In the genomic region with DNA sequence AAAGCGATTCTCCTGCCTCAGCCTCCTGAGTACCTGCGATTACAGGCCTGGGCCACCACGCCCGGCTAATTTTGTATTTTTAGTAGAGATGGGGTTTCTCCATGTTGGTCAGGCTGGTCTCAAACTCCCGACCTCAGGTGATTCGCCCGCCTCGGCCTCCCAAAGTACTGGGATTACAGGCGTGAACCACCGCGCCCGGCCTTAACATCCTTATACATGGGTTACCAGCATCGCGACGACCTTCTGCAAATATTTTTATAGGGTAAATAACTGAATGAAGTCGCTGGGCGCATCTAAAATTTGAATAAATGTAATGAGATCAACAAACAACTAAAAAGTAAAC, we compare ENCODE assay signal across 11 cellular contexts. TPM values are rescaled to one million over a fixed set of nuclear protein-coding genes. Genes with fewer than 3 reads are reported as not detected.
DNase-seq lines count a peak whose midpoint lies in the region; ATAC-seq, FAIRE-seq and TF ChIP-seq lines count a peak whose summit lies in the region.
"Not testable (repeated sequence)": the region's sequence is repeated elsewhere in the genome, so short reads cannot be mapped to it uniquely, and the experiment has no call there.
"Had no signal": no experiment of that assay in that cellular context is flagged by ENCODE, and none has a peak within 500 bp of the region (broad histone marks: within the 10 kb centered on the region; RNA-seq: fewer than 3 reads in every experiment).

No MANE protein-coding gene starts in this region.

- not testable (repeated sequence) for ATAC-seq in activated T-helper 17 cell treated with anti-CD3 and anti-CD28 coated beads, Interleukin-2, amount 50 U/mL, for 72 hours (replicated peaks); naive thymus-derived CD8-positive, alpha-beta T cell

- H3K4me1 ChIP-seq in Peyer's patch; small intestine (ENCODE audit: control insufficient read depth in 2 of 2, insufficient read depth in 1 of 2, low read depth in 1 of 2, low read length in 1 of 2); vagina: not testable (repeated sequence)
- H3K4me1 ChIP-seq in right atrium auricular region: peaks cover 0 to 10% of the 10 kb centered on the region in 2 donors

- not testable (repeated sequence) for TF ChIP-seq CTCF in GM06990 (IDR thresholded peaks at IDR 0.05; ENCODE audit: insufficient read depth, low read length, poor library complexity, severe bottlenecking); Peyer's patch (IDR thresholded peaks at IDR 0.05); choroid plexus epithelial cell (conservative IDR thresholded peaks at IDR 0.05; ENCODE audit: low read depth, low read length); right atrium auricular region (IDR thresholded peaks at IDR 0.05); vagina (IDR thresholded peaks at IDR 0.05)

- peak overlapping the region; percentile 75 for H3K27ac Mint-ChIP-seq in activated T-helper 17 cell treated with anti-CD3 and anti-CD28 coated beads, Interleukin-2, amount 50 U/mL, for 72 hours
- H3K27ac Mint-ChIP-seq in naive thymus-derived CD8-positive, alpha-beta T cell: peak overlapping the region; percentile 71 to 97 (median 94)

- H3K9me3 ChIP-seq in Peyer's patch; right atrium auricular region; small intestine (ENCODE audit: control insufficient read depth, low read depth); vagina: not testable (repeated sequence)

- H3K4me3 ChIP-seq in GM06990 (replicated peaks; ENCODE audit: low read depth, low read length): peak overlapping the region; percentile 32
- peak overlapping the region; percentile 39 to 53 (median 50) for H3K4me3 ChIP-seq in Peyer's patch
- peak overlapping the region; percentile 59 for H3K4me3 ChIP-seq in choroid plexus epithelial cell (ENCODE audit: low read depth, low read length)
- peak overlapping the region in 1 of 2 donors; percentile 59 for H3K4me3 ChIP-seq in right atrium auricular region
- not testable (repeated sequence) for H3K4me3 ChIP-seq in small intestine (ENCODE audit: low read depth in 1 of 2, low read length in 2 of 2)
- H3K4me3 ChIP-seq in vagina: peak overlapping the region; percentile 43 to 65

- H3K27me3 Mint-ChIP-seq in activated T-helper 17 cell treated with anti-CD3 and anti-CD28 coated beads, Interleukin-2, amount 50 U/mL, for 72 hours; naive thymus-derived CD8-positive, alpha-beta T cell: not testable (repeated sequence)

- intact Hi-C loops in vagina (cut with DNase I): loop anchor here (2.0 to 10.0 kb wide), 3 partner anchors 85 to 699 kb away; partner anchors contain the start of gene RHOBTB3

- not testable (repeated sequence) for H3K36me3 Mint-ChIP-seq in activated T-helper 17 cell treated with anti-CD3 and anti-CD28 coated beads, Interleukin-2, amount 50 U/mL, for 72 hours (ENCODE audit: low read depth); naive thymus-derived CD8-positive, alpha-beta T cell

- 78 to 86% (median 84%) methylated on average over 17 of the region's 17 CpGs for WGBS in small intestine, 3 donors

- not testable (repeated sequence) for H3K9me3 Mint-ChIP-seq in activated T-helper 17 cell treated with anti-CD3 and anti-CD28 coated beads, Interleukin-2, amount 50 U/mL, for 72 hours; naive thymus-derived CD8-positive, alpha-beta T cell

- POLR2A ChIA-PET in naive thymus-derived CD8-positive, alpha-beta T cell (lab: Charles Lee): interaction anchor here (0.6 to 3.3 kb wide), 12 partner anchors 9 to 1153 kb away, joined by 3 to 27 read pairs (median 6); partner anchors contain the start of genes GLRX and GPR150

- H3K27ac ChIP-seq in Peyer's patch (peak overlapping the region; percentile 85 to 98 (median 92)), right atrium auricular region (peak overlapping the region; percentile 95), small intestine (ENCODE audit: low read depth in 1 of 2, low read length in 1 of 2) (peak overlapping the region; percentile 8 to 92), vagina (peak overlapping the region; percentile 97)

- peak overlapping the region; percentile 81 for H3K4me3 Mint-ChIP-seq in activated T-helper 17 cell treated with anti-CD3 and anti-CD28 coated beads, Interleukin-2, amount 50 U/mL, for 72 hours
- H3K4me3 Mint-ChIP-seq in naive thymus-derived CD8-positive, alpha-beta T cell: peak overlapping the region; percentile 84 to 94 (median 88)

- H3K4me1 Mint-ChIP-seq in activated T-helper 17 cell treated with anti-CD3 and anti-CD28 coated beads, Interleukin-2, amount 50 U/mL, for 72 hours: not testable (repeated sequence)
- H3K4me1 Mint-ChIP-seq in naive thymus-derived CD8-positive, alpha-beta T cell: peaks cover 9 to 41% (median 26%) of the 10 kb centered on the region in 4 donors

- not testable (repeated sequence) for H3K36me3 ChIP-seq in GM06990 (ENCODE audit: control insufficient read depth, insufficient read depth, low read length); Peyer's patch; right atrium auricular region; small intestine (ENCODE audit: control insufficient read depth in 2 of 2, insufficient read depth in 2 of 2, low read length in 2 of 2); vagina

- not testable (repeated sequence) for FAIRE-seq in small intestine (lab: Jason Lieb, UNC)

- not testable (repeated sequence) for DNase-seq in GM06990 (ENCODE audit: extremely low read depth, insufficient read length); Peyer's patch; choroid plexus epithelial cell (ENCODE audit: low read depth); right atrium auricular region (ENCODE audit: low spot score); naive thymus-derived CD8-positive, alpha-beta T cell; small intestine; vagina (ENCODE audit: extremely low spot score in 2 of 2)

- not testable (repeated sequence) for H3K27me3 ChIP-seq in GM06990 (replicated peaks; ENCODE audit: control insufficient read depth, insufficient read depth, low read length); Peyer's patch; right atrium auricular region; small intestine (ENCODE audit: control insufficient read depth in 2 of 2, insufficient read depth in 2 of 2, low read length in 2 of 2); vagina

- TF ChIP-seq POLR2A in Peyer's patch (IDR thresholded peaks at IDR 0.05); vagina (IDR thresholded peaks at IDR 0.05): not testable (repeated sequence)

RNA-seq across cellular contexts. Expression of gene RFESD, which starts 0.4 kb away (rescaled TPM):
- total RNA-seq in Peyer's patch (1 to 10 TPM in 1 of 4 donors, not detected in 3; 1.7 TPM), right atrium auricular region (1 to 10 TPM; 1.9 to 2.5 TPM), vagina (1.2 TPM)
- 1 to 10 TPM; 4.2 to 9.3 TPM for total RNA-seq in activated T-helper 17 cell treated with anti-CD3 and anti-CD28 coated beads, Interleukin-2, amount 50 U/mL, for 72 hours
- 1 to 10 TPM; 5.6 to 9.3 TPM for total RNA-seq in naive thymus-derived CD8-positive, alpha-beta T cell
- 10 to 100 TPM in 1 of 3 donors, 1 to 10 TPM in 2; 7.2 to 13.4 (median 9.8) TPM for polyA plus RNA-seq in naive thymus-derived CD8-positive, alpha-beta T cell
- polyA plus RNA-seq in small intestine: 1 to 10 TPM in 1 of 3 donors, under 1 TPM in 1, not detected in 1; 0.27 to 1.4 TPM

RNA-seq across cellular contexts. Expression of gene GPR150, which starts 26.3 kb away (rescaled TPM):
- total RNA-seq in Peyer's patch (1 to 10 TPM in 1 of 4 donors, under 1 TPM in 1, not detected in 2; 0.95 to 4.1 TPM), right atrium auricular region (not detected), vagina (1.7 TPM)
- under 1 TPM; 0.35 to 0.61 TPM for total RNA-seq in activated T-helper 17 cell treated with anti-CD3 and anti-CD28 coated beads, Interleukin-2, amount 50 U/mL, for 72 hours
- 1 to 10 TPM in 1 of 2 experiments, under 1 TPM in 1; 0.91 to 1.6 TPM for total RNA-seq in naive thymus-derived CD8-positive, alpha-beta T cell
- polyA plus RNA-seq in naive thymus-derived CD8-positive, alpha-beta T cell: 1 to 10 TPM; 2.1 to 2.3 (median 2.2) TPM
- polyA plus RNA-seq in small intestine: under 1 TPM in 1 of 3 donors, not detected in 2; 0.15 TPM
- total RNA-seq: NCI-H460, RPMI7951 had no signal

RNA-seq across cellular contexts. Expression of gene SPATA9, which starts 36.6 kb away (rescaled TPM):
- total RNA-seq in Peyer's patch (not detected), right atrium auricular region (under 1 TPM in 1 of 2 donors, not detected in 1; 0.30 TPM), vagina (not detected)
- total RNA-seq in activated T-helper 17 cell treated with anti-CD3 and anti-CD28 coated beads, Interleukin-2, amount 50 U/mL, for 72 hours: not detected
- not detected for total RNA-seq in naive thymus-derived CD8-positive, alpha-beta T cell
- under 1 TPM in 2 of 3 donors, not detected in 1; 0.28 to 0.46 TPM for polyA plus RNA-seq in naive thymus-derived CD8-positive, alpha-beta T cell
- under 1 TPM in 1 of 3 donors, not detected in 2; 0.24 TPM for polyA plus RNA-seq in small intestine
- total RNA-seq: bronchial epithelial cell had no signal
